ENCODE assay signal across 34 cellular contexts in the genomic region with DNA sequence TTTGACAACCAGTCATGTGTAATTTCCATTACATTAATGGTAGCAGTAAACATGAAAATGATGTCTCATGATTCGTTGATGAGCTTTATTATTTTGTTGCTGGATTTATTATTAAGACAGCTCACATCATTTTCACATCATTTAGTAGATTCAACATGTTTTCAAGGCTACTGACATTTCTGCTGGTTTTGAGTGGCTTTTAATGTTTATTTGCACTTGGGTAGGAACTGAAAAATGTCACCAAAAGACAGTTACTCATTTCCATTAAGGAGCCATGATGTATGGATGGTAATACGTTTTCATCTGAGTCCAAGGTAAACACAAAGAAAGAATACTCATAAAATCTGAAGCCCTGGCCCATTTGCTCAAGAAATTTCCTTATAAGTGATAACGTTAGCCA. TPM values are rescaled to one million over a fixed set of nuclear protein-coding genes. Genes with fewer than 3 reads are reported as not detected.
"Had no signal": no experiment of that assay in that cellular context is flagged by ENCODE, and none has a peak within 500 bp of the region (broad histone marks: within the 10 kb centered on the region; RNA-seq: fewer than 3 reads in every experiment).

No MANE protein-coding gene starts in this region.

- H3K4me3 ChIP-seq: ascending aorta, breast epithelium, cardiac muscle cell, coronary artery, dorsolateral prefrontal cortex, heart left ventricle had no signal

- ATAC-seq: activated CD4-positive, alpha-beta T cell treated with anti-CD3 and anti-CD28 coated beads for 36 hours; activated CD8-positive, alpha-beta memory T cell treated with anti-CD3 and anti-CD28 coated beads, Interleukin-2, amount 10 ng/mL, durations not matched to agents 7 days and 5 days; activated CD8-positive, alpha-beta T cell treated with anti-CD3 and anti-CD28 coated beads, Interleukin-2, amount 10 ng/mL, durations not matched to agents 7 days and 5 days; esophagus mucosa had no signal

- H3K36me3 Mint-ChIP-seq: activated CD4-positive, alpha-beta memory T cell treated with anti-CD3 and anti-CD28 coated beads for 36 hours; activated CD8-positive, alpha-beta memory T cell treated with anti-CD3 and anti-CD28 coated beads, Interleukin-2, amount 10 ng/mL, durations not matched to agents 7 days and 5 days; activated naive CD4-positive, alpha-beta T cell treated with anti-CD3 and anti-CD28 coated beads, Interleukin-2, amount 50 U/mL, for 24 hours; activated naive CD8-positive, alpha-beta T cell treated with anti-CD3 and anti-CD28 coated beads for 36 hours; brain had no signal

- H3K9me3 Mint-ChIP-seq: activated CD4-positive, alpha-beta memory T cell treated with anti-CD3 and anti-CD28 coated beads for 36 hours; activated CD4-positive, alpha-beta T cell treated with anti-CD3 and anti-CD28 coated beads, Interleukin-2, amount 10 ng/mL, durations not matched to agents 24 days and 14 days; activated naive CD4-positive, alpha-beta T cell treated with anti-CD3 and anti-CD28 coated beads for 36 hours; activated naive CD4-positive, alpha-beta T cell treated with anti-CD3 and anti-CD28 coated beads, Interleukin-2, amount 50 U/mL, for 24 hours; activated naive CD8-positive, alpha-beta T cell treated with anti-CD3 and anti-CD28 coated beads for 36 hours; activated T-helper 1 cell treated with anti-CD3 and anti-CD28 coated beads, Interleukin-12 subunit alpha, Interleukin-12 subunit beta, Interleukin-2, Interleukin-4 antibody, amounts not matched to agents 30 ng/mL and 10 ng/mL and 1 ng/mL, durations not matched to agents 14 hours and 24 hours and 36 hours; activated T-helper 2 cell treated with anti-CD3 and anti-CD28 coated beads, Interferon-gamma antibody, Interleukin-2, Interleukin-4, amounts not matched to agents 10 μg/mL and 5 μg/mL and 100 μg/mL, durations not matched to agents 14 hours and 24 hours and 36 hours; brain; dendritic cell treated with granulocyte-macrophage colony-stimulating factor and Interleukin-4, amounts not matched to agents 40 ng/mL and 50 ng/mL, for 4 days; endodermal cell had no signal

- H3K27ac ChIP-seq: ascending aorta, breast epithelium, cardiac muscle cell had no signal

- H3K4me1 Mint-ChIP-seq: activated CD4-positive, alpha-beta T cell treated with anti-CD3 and anti-CD28 coated beads for 36 hours; activated CD4-positive, alpha-beta T cell treated with anti-CD3 and anti-CD28 coated beads, Interleukin-2, amount 10 ng/mL, durations not matched to agents 24 days and 14 days; activated CD8-positive, alpha-beta memory T cell treated with anti-CD3 and anti-CD28 coated beads, Interleukin-2, amount 10 ng/mL, durations not matched to agents 7 days and 5 days; activated naive CD4-positive, alpha-beta T cell treated with anti-CD3 and anti-CD28 coated beads, Interleukin-2, amount 50 U/mL, for 24 hours; activated naive CD8-positive, alpha-beta T cell treated with anti-CD3 and anti-CD28 coated beads for 36 hours; brain had no signal

- H3K36me3 ChIP-seq: breast epithelium, cardiac muscle cell had no signal

- DNase-seq: activated CD4-positive, alpha-beta memory T cell treated with anti-CD3 and anti-CD28 coated beads for 36 hours; activated CD4-positive, alpha-beta T cell treated with anti-CD3 and anti-CD28 coated beads for 36 hours; activated CD4-positive, alpha-beta T cell treated with anti-CD3 and anti-CD28 coated beads, Interleukin-2, amount 10 ng/mL, durations not matched to agents 24 days and 14 days; activated CD4-positive, CD25-positive, alpha-beta regulatory T cell; activated CD4-positive, CD25-positive, alpha-beta regulatory T cell treated with anti-CD3 and anti-CD28 coated beads, Interleukin-2, amount 50 U/mL, for 72 hours; activated CD8-positive, alpha-beta memory T cell treated with anti-CD3 and anti-CD28 coated beads, Interleukin-2, amount 10 ng/mL, durations not matched to agents 7 days and 5 days; activated CD8-positive, alpha-beta memory T cell treated with anti-CD3 and anti-CD28 coated beads, Interleukin-2, amount 50 U/mL, for 4 hours; activated CD8-positive, alpha-beta T cell treated with anti-CD3 and anti-CD28 coated beads, Interleukin-2, amount 10 ng/mL, durations not matched to agents 7 days and 5 days; activated effector memory CD4-positive, alpha-beta T cell treated with anti-CD3 and anti-CD28 coated beads, Interleukin-2, amount 50 U/mL, for 16 hours; activated naive CD4-positive, alpha-beta T cell treated with anti-CD3 and anti-CD28 coated beads for 36 hours; activated naive CD8-positive, alpha-beta T cell treated with anti-CD3 and anti-CD28 coated beads for 36 hours; activated T-cell treated with anti-CD3 and anti-CD28 coated beads, Interleukin-2, amount 50 U/mL, for 1 hour; activated T-cell treated with anti-CD3 and anti-CD28 coated beads, Interleukin-2, amount 50 U/mL, for 48 hours; central memory CD4-positive, alpha-beta T cell; cerebellar nuclear complex; dorsolateral prefrontal cortex; effector memory CD4-positive, alpha-beta T cell; endodermal cell; foreskin fibroblast; glutamatergic neuron; heart left ventricle; T-helper 2 cell had no signal

- H3K27ac Mint-ChIP-seq: activated CD4-positive, alpha-beta memory T cell treated with anti-CD3 and anti-CD28 coated beads for 36 hours; activated CD4-positive, alpha-beta T cell treated with anti-CD3 and anti-CD28 coated beads for 36 hours; activated CD4-positive, alpha-beta T cell treated with anti-CD3 and anti-CD28 coated beads, Interleukin-2, amount 10 ng/mL, durations not matched to agents 24 days and 14 days; activated CD8-positive, alpha-beta memory T cell treated with anti-CD3 and anti-CD28 coated beads, Interleukin-2, amount 10 ng/mL, durations not matched to agents 7 days and 5 days; activated CD8-positive, alpha-beta T cell treated with anti-CD3 and anti-CD28 coated beads, Interleukin-2, amount 10 ng/mL, durations not matched to agents 7 days and 5 days; activated naive CD4-positive, alpha-beta T cell treated with anti-CD3 and anti-CD28 coated beads for 36 hours; activated naive CD4-positive, alpha-beta T cell treated with anti-CD3 and anti-CD28 coated beads, Interleukin-2, amount 50 U/mL, for 24 hours; activated naive CD8-positive, alpha-beta T cell treated with anti-CD3 and anti-CD28 coated beads for 36 hours; activated T-helper 1 cell treated with anti-CD3 and anti-CD28 coated beads, Interleukin-12 subunit alpha, Interleukin-12 subunit beta, Interleukin-2, Interleukin-4 antibody, amounts not matched to agents 30 ng/mL and 10 ng/mL and 1 ng/mL, durations not matched to agents 14 hours and 24 hours and 36 hours; activated T-helper 2 cell treated with anti-CD3 and anti-CD28 coated beads, Interferon-gamma antibody, Interleukin-2, Interleukin-4, amounts not matched to agents 10 μg/mL and 5 μg/mL and 100 μg/mL, durations not matched to agents 14 hours and 24 hours and 36 hours; brain; dendritic cell treated with granulocyte-macrophage colony-stimulating factor and Interleukin-4, amounts not matched to agents 40 ng/mL and 50 ng/mL, for 4 days; endodermal cell had no signal

- H3K4me3 Mint-ChIP-seq: activated CD4-positive, alpha-beta memory T cell treated with anti-CD3 and anti-CD28 coated beads for 36 hours; activated CD4-positive, alpha-beta T cell treated with anti-CD3 and anti-CD28 coated beads for 36 hours; activated CD4-positive, alpha-beta T cell treated with anti-CD3 and anti-CD28 coated beads, Interleukin-2, amount 10 ng/mL, durations not matched to agents 24 days and 14 days; activated CD8-positive, alpha-beta memory T cell treated with anti-CD3 and anti-CD28 coated beads, Interleukin-2, amount 10 ng/mL, durations not matched to agents 7 days and 5 days; activated CD8-positive, alpha-beta T cell treated with anti-CD3 and anti-CD28 coated beads, Interleukin-2, amount 10 ng/mL, durations not matched to agents 7 days and 5 days; activated naive CD4-positive, alpha-beta T cell treated with anti-CD3 and anti-CD28 coated beads for 36 hours; activated naive CD4-positive, alpha-beta T cell treated with anti-CD3 and anti-CD28 coated beads, Interleukin-2, amount 50 U/mL, for 24 hours; activated naive CD8-positive, alpha-beta T cell treated with anti-CD3 and anti-CD28 coated beads for 36 hours; activated T-helper 1 cell treated with anti-CD3 and anti-CD28 coated beads, Interleukin-12 subunit alpha, Interleukin-12 subunit beta, Interleukin-2, Interleukin-4 antibody, amounts not matched to agents 30 ng/mL and 10 ng/mL and 1 ng/mL, durations not matched to agents 14 hours and 24 hours and 36 hours; brain; dendritic cell treated with granulocyte-macrophage colony-stimulating factor and Interleukin-4, amounts not matched to agents 40 ng/mL and 50 ng/mL, for 4 days; endodermal cell had no signal

- H3K9me3 ChIP-seq: ascending aorta, breast epithelium, heart left ventricle had no signal

- H3K4me1 ChIP-seq: breast epithelium had no signal

- H3K27me3 Mint-ChIP-seq: activated naive CD4-positive, alpha-beta T cell treated with anti-CD3 and anti-CD28 coated beads, Interleukin-2, amount 50 U/mL, for 24 hours; activated naive CD8-positive, alpha-beta T cell treated with anti-CD3 and anti-CD28 coated beads for 36 hours; brain; dendritic cell treated with granulocyte-macrophage colony-stimulating factor and Interleukin-4, amounts not matched to agents 40 ng/mL and 50 ng/mL, for 4 days had no signal

- H3K27me3 ChIP-seq: ascending aorta, breast epithelium, dorsolateral prefrontal cortex, heart left ventricle had no signal

RNA-seq across cellular contexts. Expression of a gene that starts 14.9 kb away (rescaled TPM):
- total RNA-seq: activated CD4-positive, alpha-beta memory T cell treated with anti-CD3 and anti-CD28 coated beads for 36 hours; activated CD4-positive, alpha-beta T cell treated with anti-CD3 and anti-CD28 coated beads for 36 hours; activated CD4-positive, alpha-beta T cell treated with anti-CD3 and anti-CD28 coated beads, Interleukin-2, amount 10 ng/mL, durations not matched to agents 24 days and 14 days; activated CD8-positive, alpha-beta memory T cell treated with anti-CD3 and anti-CD28 coated beads for 36 hours; activated CD8-positive, alpha-beta memory T cell treated with anti-CD3 and anti-CD28 coated beads, Interleukin-2, amount 10 ng/mL, durations not matched to agents 7 days and 5 days; activated CD8-positive, alpha-beta T cell treated with anti-CD3 and anti-CD28 coated beads, Interleukin-2, amount 10 ng/mL, durations not matched to agents 7 days and 5 days; activated naive CD4-positive, alpha-beta T cell treated with anti-CD3 and anti-CD28 coated beads for 36 hours; activated naive CD8-positive, alpha-beta T cell treated with anti-CD3 and anti-CD28 coated beads for 36 hours; activated T-helper 1 cell treated with anti-CD3 and anti-CD28 coated beads, Interleukin-12 subunit alpha, Interleukin-12 subunit beta, Interleukin-2, Interleukin-4 antibody, amounts not matched to agents 30 ng/mL and 10 ng/mL and 1 ng/mL, durations not matched to agents 14 hours and 24 hours and 36 hours; activated T-helper 2 cell treated with anti-CD3 and anti-CD28 coated beads, Interferon-gamma antibody, Interleukin-2, Interleukin-4, amounts not matched to agents 10 μg/mL and 5 μg/mL and 100 μg/mL, durations not matched to agents 14 hours and 24 hours and 36 hours; T-helper 1 cell treated with Interleukin-12 subunit alpha and Interleukin-12 subunit beta and Interleukin-4 antibody, amounts not matched to agents 30 ng/mL and 1 ng/mL, for 36 hours had no signal
